14 cellular contexts compared by ENCODE assay signal in the genomic region with DNA sequence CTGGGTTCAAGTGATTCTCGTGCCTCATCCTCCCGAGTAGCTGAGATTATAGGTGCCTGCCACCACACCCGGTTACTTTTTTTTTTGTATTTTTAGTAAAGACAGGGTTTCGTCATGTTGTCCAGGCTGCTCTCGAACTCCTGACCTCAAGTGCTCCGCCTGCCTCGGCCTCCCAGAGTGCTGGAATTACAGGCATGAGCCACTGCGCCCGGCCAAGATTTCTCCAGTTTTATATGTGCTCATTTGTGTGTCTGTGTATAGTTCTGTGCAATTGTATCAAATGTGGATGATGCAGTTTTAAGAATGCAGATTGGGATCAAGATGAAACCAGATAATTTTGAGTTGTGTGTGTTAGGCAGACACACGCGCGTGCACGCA.
DNase-seq lines count a peak whose midpoint lies in the region; ATAC-seq, FAIRE-seq and TF ChIP-seq lines count a peak whose summit lies in the region.
"Had no signal": no experiment of that assay in that cellular context is flagged by ENCODE, and none has a peak within 500 bp of the region (broad histone marks: within the 10 kb centered on the region; RNA-seq: fewer than 3 reads in every experiment).

No MANE protein-coding gene starts in this region.

- no peak for TF ChIP-seq CTCF in fibroblast of the aortic adventitia (IDR thresholded peaks at IDR 0.05; ENCODE audit: insufficient read depth, low read length)

- no peak for DNase-seq in T-helper 1 cell
- DNase-seq in activated naive CD8-positive, alpha-beta T cell treated with anti-CD3 and anti-CD28 coated beads for 36 hours, result no peak
- peak; percentile 38 for DNase-seq in fibroblast of the aortic adventitia (ENCODE audit: low read depth)
- DNase-seq in stimulated activated naive B cell treated with anti-CD40 and anti-IgM and Interleukin-4, amounts not matched to agents 10 μg/mL and 1 μg/mL and 100 μg/mL, for 72 hours, result no peak
- no peak for DNase-seq in T-helper 2 cell treated with Interferon-gamma antibody and Interleukin-4, amounts not matched to agents 5 μg/mL and 100 μg/mL, for 36 hours (ENCODE audit: low spot score)
- DNase-seq in urothelium cell line (ENCODE audit: low spot score), result no peak
- DNase-seq: activated CD4-positive, alpha-beta T cell treated with anti-CD3 and anti-CD28 coated beads, Interleukin-2, amount 10 ng/mL, durations not matched to agents 7 days and 5 days; activated naive CD8-positive, alpha-beta T cell treated with anti-CD3 and anti-CD28 coated beads, Interleukin-2, amount 10 ng/mL, durations not matched to agents 7 days and 5 days; C1 segment of cervical spinal cord; NCI-H187; NCI-H510A had no signal

- no peaks in the 10 kb centered on the region for H3K9me3 Mint-ChIP-seq in T-helper 1 cell treated with Interleukin-12 subunit alpha and Interleukin-12 subunit beta and Interleukin-4 antibody, amounts not matched to agents 30 μg/mL and 1 μg/mL, for 36 hours
- H3K9me3 Mint-ChIP-seq in activated naive CD8-positive, alpha-beta T cell treated with anti-CD3 and anti-CD28 coated beads for 36 hours, result no peaks in the 10 kb centered on the region
- H3K9me3 Mint-ChIP-seq in stimulated activated naive B cell treated with anti-CD40 and anti-IgM and Interleukin-4, amounts not matched to agents 10 μg/mL and 1 μg/mL and 100 μg/mL, for 72 hours, result peaks cover 0 to 3% of the 10 kb centered on the region in 2 donors
- no peaks in the 10 kb centered on the region for H3K9me3 Mint-ChIP-seq in T-helper 2 cell treated with Interferon-gamma antibody and Interleukin-4, amounts not matched to agents 5 μg/mL and 100 μg/mL, for 36 hours
- H3K9me3 Mint-ChIP-seq: activated CD4-positive, alpha-beta T cell treated with anti-CD3 and anti-CD28 coated beads, Interleukin-2, amount 10 ng/mL, durations not matched to agents 7 days and 5 days had no signal

- H3K27me3 Mint-ChIP-seq in T-helper 1 cell treated with Interleukin-12 subunit alpha and Interleukin-12 subunit beta and Interleukin-4 antibody, amounts not matched to agents 30 μg/mL and 1 μg/mL, for 36 hours (ENCODE audit: low read depth), result no peaks in the 10 kb centered on the region
- H3K27me3 Mint-ChIP-seq in activated naive CD8-positive, alpha-beta T cell treated with anti-CD3 and anti-CD28 coated beads for 36 hours, result no peaks in the 10 kb centered on the region
- H3K27me3 Mint-ChIP-seq in stimulated activated naive B cell treated with anti-CD40 and anti-IgM and Interleukin-4, amounts not matched to agents 10 μg/mL and 1 μg/mL and 100 μg/mL, for 72 hours, result peaks cover 0 to 4% of the 10 kb centered on the region in 2 donors
- no peaks in the 10 kb centered on the region for H3K27me3 Mint-ChIP-seq in T-helper 2 cell treated with Interferon-gamma antibody and Interleukin-4, amounts not matched to agents 5 μg/mL and 100 μg/mL, for 36 hours (ENCODE audit: low read depth)
- H3K27me3 Mint-ChIP-seq: activated CD4-positive, alpha-beta T cell treated with anti-CD3 and anti-CD28 coated beads, Interleukin-2, amount 10 ng/mL, durations not matched to agents 7 days and 5 days; activated naive CD8-positive, alpha-beta T cell treated with anti-CD3 and anti-CD28 coated beads, Interleukin-2, amount 10 ng/mL, durations not matched to agents 7 days and 5 days; memory B cell had no signal

- no peak for FAIRE-seq in urothelium cell line (lab: Jason Lieb, UNC)

- no peak for ATAC-seq in stimulated activated naive B cell treated with anti-CD40 and anti-IgM and Interleukin-4, amounts not matched to agents 10 μg/mL and 1 μg/mL and 100 μg/mL, for 72 hours (replicated peaks)
- ATAC-seq in HG02981 (IDR thresholded peaks at IDR 0.05; ENCODE audit: unreplicated experiment), result no peak

- H3K36me3 Mint-ChIP-seq in T-helper 1 cell treated with Interleukin-12 subunit alpha and Interleukin-12 subunit beta and Interleukin-4 antibody, amounts not matched to agents 30 μg/mL and 1 μg/mL, for 36 hours (ENCODE audit: low read depth), result peaks cover 3% of the 10 kb centered on the region
- H3K36me3 Mint-ChIP-seq in activated naive CD8-positive, alpha-beta T cell treated with anti-CD3 and anti-CD28 coated beads for 36 hours, result no peaks in the 10 kb centered on the region
- H3K36me3 Mint-ChIP-seq in stimulated activated naive B cell treated with anti-CD40 and anti-IgM and Interleukin-4, amounts not matched to agents 10 μg/mL and 1 μg/mL and 100 μg/mL, for 72 hours, result peaks cover under 1 to 5% of the 10 kb centered on the region in 2 donors
- H3K36me3 Mint-ChIP-seq in T-helper 2 cell treated with Interferon-gamma antibody and Interleukin-4, amounts not matched to agents 5 μg/mL and 100 μg/mL, for 36 hours (ENCODE audit: low read depth), result peaks cover 5% of the 10 kb centered on the region
- H3K36me3 Mint-ChIP-seq: memory B cell had no signal

- H3K27ac Mint-ChIP-seq in T-helper 1 cell treated with Interleukin-12 subunit alpha and Interleukin-12 subunit beta and Interleukin-4 antibody, amounts not matched to agents 30 μg/mL and 1 μg/mL, for 36 hours, result peak overlapping the region; percentile 45
- peak overlapping the region; percentile 15 for H3K27ac Mint-ChIP-seq in activated naive CD8-positive, alpha-beta T cell treated with anti-CD3 and anti-CD28 coated beads for 36 hours
- H3K27ac Mint-ChIP-seq in stimulated activated naive B cell treated with anti-CD40 and anti-IgM and Interleukin-4, amounts not matched to agents 10 μg/mL and 1 μg/mL and 100 μg/mL, for 72 hours, result peak overlapping the region; percentile 92
- no peak overlapping the region for H3K27ac Mint-ChIP-seq in T-helper 2 cell treated with Interferon-gamma antibody and Interleukin-4, amounts not matched to agents 5 μg/mL and 100 μg/mL, for 36 hours
- H3K27ac Mint-ChIP-seq: activated CD4-positive, alpha-beta T cell treated with anti-CD3 and anti-CD28 coated beads, Interleukin-2, amount 10 ng/mL, durations not matched to agents 7 days and 5 days; activated naive CD8-positive, alpha-beta T cell treated with anti-CD3 and anti-CD28 coated beads, Interleukin-2, amount 10 ng/mL, durations not matched to agents 7 days and 5 days; memory B cell had no signal

- H3K4me1 Mint-ChIP-seq in T-helper 1 cell treated with Interleukin-12 subunit alpha and Interleukin-12 subunit beta and Interleukin-4 antibody, amounts not matched to agents 30 μg/mL and 1 μg/mL, for 36 hours (ENCODE audit: low read depth), result peaks cover 26% of the 10 kb centered on the region
- peaks cover 22% of the 10 kb centered on the region for H3K4me1 Mint-ChIP-seq in activated naive CD8-positive, alpha-beta T cell treated with anti-CD3 and anti-CD28 coated beads for 36 hours
- H3K4me1 Mint-ChIP-seq in stimulated activated naive B cell treated with anti-CD40 and anti-IgM and Interleukin-4, amounts not matched to agents 10 μg/mL and 1 μg/mL and 100 μg/mL, for 72 hours, result peaks cover 32 to 55% of the 10 kb centered on the region in 2 donors
- peaks cover 22% of the 10 kb centered on the region for H3K4me1 Mint-ChIP-seq in T-helper 2 cell treated with Interferon-gamma antibody and Interleukin-4, amounts not matched to agents 5 μg/mL and 100 μg/mL, for 36 hours (ENCODE audit: low read depth)
- H3K4me1 Mint-ChIP-seq: memory B cell had no signal

- H3K4me3 ChIP-seq in fibroblast of the aortic adventitia (ENCODE audit: low read depth, low read length), result no peak overlapping the region

- H3K4me3 Mint-ChIP-seq in T-helper 1 cell treated with Interleukin-12 subunit alpha and Interleukin-12 subunit beta and Interleukin-4 antibody, amounts not matched to agents 30 μg/mL and 1 μg/mL, for 36 hours, result no peak overlapping the region
- H3K4me3 Mint-ChIP-seq in activated naive CD8-positive, alpha-beta T cell treated with anti-CD3 and anti-CD28 coated beads for 36 hours, result no peak overlapping the region
- H3K4me3 Mint-ChIP-seq in stimulated activated naive B cell treated with anti-CD40 and anti-IgM and Interleukin-4, amounts not matched to agents 10 μg/mL and 1 μg/mL and 100 μg/mL, for 72 hours, result peak overlapping the region in 1 of 2 donors; percentile 43
- H3K4me3 Mint-ChIP-seq in T-helper 2 cell treated with Interferon-gamma antibody and Interleukin-4, amounts not matched to agents 5 μg/mL and 100 μg/mL, for 36 hours, result no peak overlapping the region
- H3K4me3 Mint-ChIP-seq: activated CD4-positive, alpha-beta T cell treated with anti-CD3 and anti-CD28 coated beads, Interleukin-2, amount 10 ng/mL, durations not matched to agents 7 days and 5 days; activated naive CD8-positive, alpha-beta T cell treated with anti-CD3 and anti-CD28 coated beads, Interleukin-2, amount 10 ng/mL, durations not matched to agents 7 days and 5 days; memory B cell had no signal
